Comparison of ENCODE assay signal across 21 cellular contexts in the genomic region with DNA sequence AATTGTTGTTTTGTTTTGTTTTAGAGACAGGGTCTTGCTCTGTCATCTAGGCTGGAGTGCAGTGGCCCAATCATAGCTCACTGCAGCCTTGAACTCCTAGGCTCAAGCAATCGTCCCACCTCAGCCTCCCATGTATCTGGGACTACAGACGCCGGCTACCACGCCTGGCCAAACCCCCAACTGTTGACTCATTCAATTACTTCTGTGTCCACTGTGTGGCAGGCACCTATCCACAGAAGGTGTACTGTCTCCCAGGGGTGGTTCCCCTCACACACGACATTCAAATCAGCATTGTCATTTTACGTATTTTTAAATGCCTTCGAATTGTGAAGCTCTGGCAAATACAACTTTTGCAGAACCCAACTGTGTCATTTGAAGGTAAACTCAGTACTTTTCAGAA.
DNase-seq lines count a peak whose midpoint lies in the region; ATAC-seq, FAIRE-seq and TF ChIP-seq lines count a peak whose summit lies in the region.
"Had no signal": no experiment of that assay in that cellular context is flagged by ENCODE, and none has a peak within 500 bp of the region (broad histone marks: within the 10 kb centered on the region; RNA-seq: fewer than 3 reads in every experiment).

No MANE protein-coding gene starts in this region.

- H3K4me3 ChIP-seq in GM12865 (ENCODE audit: low read depth, low read length) = no peak overlapping the region
- H3K4me3 ChIP-seq in K562 = no peak overlapping the region
- no peak overlapping the region for H3K4me3 ChIP-seq in colonic mucosa
- H3K4me3 ChIP-seq: BLaER1, GM23248 had no signal

- H3K36me3 Mint-ChIP-seq in nephron progenitor cell (ENCODE audit: low read depth) = peaks cover 48% of the 10 kb centered on the region
- H3K36me3 Mint-ChIP-seq in CD4-positive, alpha-beta T cell (ENCODE audit: low read depth) = no peaks in the 10 kb centered on the region
- H3K36me3 Mint-ChIP-seq: CD8-positive, alpha-beta T cell had no signal

- H3K36me3 ChIP-seq in K562 (ENCODE audit: control insufficient read depth, insufficient read depth, low read length) (no peaks in the 10 kb centered on the region), colonic mucosa (no peaks in the 10 kb centered on the region)
- H3K36me3 ChIP-seq: BLaER1 had no signal

- POLR2A ChIA-PET in K562 (lab: Yijun Ruan, JAX) = no interaction called here
- POLR2A ChIA-PET in CD4-positive, alpha-beta T cell (lab: Charles Lee) = no interaction called here

- TF ChIP-seq POLR2A in K562 (conservative IDR thresholded peaks at IDR 0.05) = no peak

- FAIRE-seq in K562 (lab: Jason Lieb, UNC) (no peak), RCC 7860 (lab: Jason Lieb, UNC) (no peak)
- FAIRE-seq: GM12892, GM18507 had no signal

- H3K27ac ChIP-seq in K562 (ENCODE audit: extremely low read depth, low read depth, low read length) (no peak overlapping the region), colonic mucosa (no peak overlapping the region)
- H3K27ac ChIP-seq in CD4-positive, alpha-beta T cell (ENCODE audit: low read depth, low read length) = no peak overlapping the region
- H3K27ac ChIP-seq: BLaER1, GM23248 had no signal

- CTCF ChIA-PET in K562 (lab: Yijun Ruan, JAX; ENCODE audit: low intra/inter-chr PET ratio) = no interaction called here
- CTCF ChIA-PET in CD4-positive, alpha-beta T cell (lab: Charles Lee) = no interaction called here

- H3K4me1 ChIP-seq in K562 (replicated peaks in 1 of 2; ENCODE audit: control insufficient read depth in 2 of 2, insufficient read depth in 2 of 2, low read length in 2 of 2) = no peaks in the 10 kb centered on the region
- no peaks in the 10 kb centered on the region for H3K4me1 ChIP-seq in colonic mucosa

- ATAC-seq in HG02885 (IDR thresholded peaks at IDR 0.05; ENCODE audit: poor library complexity, unreplicated experiment) (peak; percentile 49), K562 (peak; percentile 63; the same call in 2 of the 3 replicates), HG03439 (IDR thresholded peaks at IDR 0.05; ENCODE audit: unreplicated experiment) (no peak)
- ATAC-seq in CD4-positive, alpha-beta T cell (ENCODE audit: poor library complexity) = no peak
- ATAC-seq: CD8-positive, alpha-beta T cell; HCT116 had no signal

- intact Hi-C loops in K562 (cut with micrococcal nuclease) = no loop called here
- intact Hi-C loops in colonic mucosa (cut with DNase I) = no loop called here
- intact Hi-C loops in CD4-positive, alpha-beta T cell (cut with DNase I, micrococcal nuclease) = no loop called here

- H3K9me3 ChIP-seq in K562 (replicated peaks; ENCODE audit: control insufficient read depth, insufficient read depth, low read depth, low read length) (no peaks in the 10 kb centered on the region), colonic mucosa (no peaks in the 10 kb centered on the region)
- no peaks in the 10 kb centered on the region for H3K9me3 ChIP-seq in CD4-positive, alpha-beta T cell (ENCODE audit: control insufficient read depth, low read length)
- H3K9me3 ChIP-seq: BLaER1 had no signal

- H3K9ac ChIP-seq in K562 (ENCODE audit: insufficient read depth in 1 of 2, low read depth in 2 of 2, low read length in 2 of 2) (no peak overlapping the region), colonic mucosa (ENCODE audit: low read depth in 2 of 2, low read length in 2 of 2) (no peak overlapping the region)
- H3K9ac ChIP-seq: BLaER1, GM23248 had no signal

- TF ChIP-seq CTCF in GM12865 (IDR thresholded peaks at IDR 0.05; ENCODE audit: insufficient read depth, low read depth, low read length, missing control alignments) (no peak), K562 (IDR thresholded peaks at IDR 0.05 in 2 of 3, conservative IDR thresholded peaks at IDR 0.05 in 1 of 3; ENCODE audit: insufficient read depth in 2 of 3, low read depth in 1 of 3, low read length in 3 of 3) (peak in 1 of 3 experiments; percentile 10; a peak in 1 of 6 replicates), nephron progenitor cell (IDR thresholded peaks at IDR 0.05) (no peak), colonic mucosa (IDR thresholded peaks at IDR 0.05) (no peak)
- TF ChIP-seq CTCF in CD4-positive, alpha-beta T cell (IDR thresholded peaks at IDR 0.05) = no peak

- no peak for TF ChIP-seq EP300 in K562 (IDR thresholded peaks at IDR 0.05; ENCODE audit: low read length)

- DNase-seq in GM12865 (ENCODE audit: low read depth) (peak; percentile 18), K562 (ENCODE audit: extremely low read depth in 1 of 4, low spot score in 3 of 4) (peak in 1 of 4 experiments; percentile 53), nephron progenitor cell (no peak), RCC 7860 (ENCODE audit: low spot score) (no peak), colonic mucosa (no peak)
- DNase-seq in CD4-positive, alpha-beta T cell = no peak
- DNase-seq: 8988T; Calu3; CD8-positive, alpha-beta T cell; DMS79 treated with DMSO at 0.1 percent for 48 hours; GF-D8; GM23248; H7; HFFc6 had no signal

- BruUV-seq in K562 (replicated peaks; lab: Mats Ljungman, UMichigan) = no TSS peak

- no peaks in the 10 kb centered on the region for H4K20me1 ChIP-seq in K562 (replicated peaks; ENCODE audit: control insufficient read depth, insufficient read depth, low read length)
- H4K20me1 ChIP-seq: BLaER1 had no signal

- H3K9me1 ChIP-seq in K562 (ENCODE audit: control insufficient read depth, insufficient read depth, low read length) = no peaks in the 10 kb centered on the region

- H3K27me3 ChIP-seq in K562 (ENCODE audit: control insufficient read depth in 2 of 2, insufficient read depth in 2 of 2, low read length in 2 of 2) (peaks cover 11 to 38% of the 10 kb centered on the region in 2 experiments), colonic mucosa (no peaks in the 10 kb centered on the region)
- no peaks in the 10 kb centered on the region for H3K27me3 ChIP-seq in CD4-positive, alpha-beta T cell (ENCODE audit: control insufficient read depth, insufficient read depth, low read length)
- H3K27me3 ChIP-seq: BLaER1 had no signal

- no peak overlapping the region for H3K4me3 Mint-ChIP-seq in nephron progenitor cell
- H3K4me3 Mint-ChIP-seq in CD4-positive, alpha-beta T cell = no peak overlapping the region
- H3K4me3 Mint-ChIP-seq: CD14-positive monocyte; CD8-positive, alpha-beta T cell; HFFc6 had no signal

- H3K79me2 ChIP-seq in K562 (ENCODE audit: control insufficient read depth, insufficient read depth, low read length) = no peaks in the 10 kb centered on the region

- H3K4me1 Mint-ChIP-seq in nephron progenitor cell = peaks cover 76% of the 10 kb centered on the region
- H3K4me1 Mint-ChIP-seq in CD4-positive, alpha-beta T cell (ENCODE audit: low read depth) = no peaks in the 10 kb centered on the region

- H2AFZ ChIP-seq in K562 (ENCODE audit: low read depth, low read length) = no peak overlapping the region
- H2AFZ ChIP-seq: GM23248 had no signal

- peak overlapping the region; percentile 32 for H3K27ac Mint-ChIP-seq in nephron progenitor cell
- H3K27ac Mint-ChIP-seq in CD4-positive, alpha-beta T cell = no peak overlapping the region
- H3K27ac Mint-ChIP-seq: CD8-positive, alpha-beta T cell; HFFc6 had no signal

- in situ Hi-C loops in K562 (cut with MboI) = no loop called here

- WGBS in K562 (ENCODE audit: insufficient coverage, low coverage, missing lambda C conversion rate) = 4% methylated on average over 7 of the region's 7 CpGs

- H3K27me3 Mint-ChIP-seq in nephron progenitor cell (ENCODE audit: low read depth, poor library complexity) = no peaks in the 10 kb centered on the region
- no peaks in the 10 kb centered on the region for H3K27me3 Mint-ChIP-seq in CD4-positive, alpha-beta T cell

- peak in 1 of 2 experiments; percentile 28; a peak in 2 of 4 replicates for TF ChIP-seq RAD21 in K562 (CRISPR knock-in tag; conservative IDR thresholded peaks at IDR 0.05 in 1 of 2, IDR thresholded peaks at IDR 0.05 in 1 of 2)

- H3K4me2 ChIP-seq in K562 (ENCODE audit: insufficient read depth, low read length) = no peak overlapping the region
- H3K4me2 ChIP-seq: BLaER1 had no signal

- peaks cover 3% of the 10 kb centered on the region for H3K9me3 Mint-ChIP-seq in nephron progenitor cell
- H3K9me3 Mint-ChIP-seq in CD4-positive, alpha-beta T cell = no peaks in the 10 kb centered on the region
- H3K9me3 Mint-ChIP-seq: CD14-positive monocyte; CD8-positive, alpha-beta T cell; HFFc6 had no signal

TF ChIP-seq in K562, 482 proteins besides CTCF, POLR2A, EP300 and RAD21 (continues in another document):
- no peak for TF ChIP-seq HMBOX1 (IDR thresholded peaks at IDR 0.05)
- TF ChIP-seq FOXA3 (CRISPR knock-in tag; conservative IDR thresholded peaks at IDR 0.05 in 1 of 2, IDR thresholded peaks at IDR 0.05 in 1 of 2) = no peak
- TF ChIP-seq ADNP (tag; IDR thresholded peaks at IDR 0.05) = no peak
- no peak for TF ChIP-seq SLC30A9 (CRISPR knock-in tag; IDR thresholded peaks at IDR 0.05)
- TF ChIP-seq GMEB1 (CRISPR knock-in tag; IDR thresholded peaks at IDR 0.05) = no peak
- no peak for TF ChIP-seq POLR2B (IDR thresholded peaks at IDR 0.05; ENCODE audit: low read depth, partially characterized antibody)
- TF ChIP-seq SMAD3 (CRISPR knock-in tag; conservative IDR thresholded peaks at IDR 0.05) = no peak

Comparison
In these comparisons a context has a peak if more than half of its experiments do, and no peak if none do; other contexts are left out.
1. ATAC-seq: peak in HG02885 (single experiment) and K562 (single experiment); none in HG03439 (single experiment) and CD4-positive, alpha-beta T cell (single experiment).